In the genomic region with DNA sequence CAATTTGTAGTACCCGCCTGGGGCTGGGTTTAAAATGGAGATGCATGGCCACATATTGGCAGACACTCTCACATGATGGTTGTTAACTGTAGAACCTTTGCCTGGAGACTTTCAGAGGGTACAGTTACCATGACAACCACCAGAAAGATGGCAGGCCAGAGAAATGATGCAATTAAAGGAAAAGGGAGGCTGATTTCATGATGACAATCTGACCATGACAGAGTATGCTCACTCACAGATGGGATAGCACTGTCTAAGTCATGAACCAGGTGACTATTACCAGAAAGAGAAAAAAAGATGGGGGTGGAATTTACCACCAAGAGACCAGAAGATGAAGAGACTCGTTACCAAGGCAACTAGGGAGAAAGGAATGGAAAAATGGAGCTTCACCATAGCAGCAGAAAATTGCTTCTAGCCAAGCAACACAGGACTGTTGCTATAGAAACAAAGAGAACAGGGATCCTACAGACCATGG, we compare ENCODE assay signal across 1 cellular context.
TF ChIP-seq lines count a peak whose summit lies in the region.

No MANE protein-coding gene starts in this region.

TF ChIP-seq in K562, 482 proteins besides CTCF, POLR2A, EP300 and RAD21 (continued from another document):
- TF ChIP-seq TRIM25 (IDR thresholded peaks at IDR 0.05; ENCODE audit: borderline replicate concordance) = no peak
- peak; percentile 52; the same call in 1 of the 2 replicates for TF ChIP-seq IRF9 (tag; IDR thresholded peaks at IDR 0.05)
- peak; percentile 34; the same call in 1 of the 2 replicates for TF ChIP-seq EP400 (IDR thresholded peaks at IDR 0.05)
- peak; percentile 52; the same call in 1 of the 2 replicates for TF ChIP-seq ZNF384 (IDR thresholded peaks at IDR 0.05; ENCODE audit: low read depth, low read length)
- peak; percentile 92 for TF ChIP-seq HDAC2 (IDR thresholded peaks at IDR 0.05)
- peak in 1 of 2 experiments; percentile 78; a peak in 2 of 4 replicates for TF ChIP-seq RCOR1 (IDR thresholded peaks at IDR 0.05; ENCODE audit: borderline replicate concordance in 1 of 2, low read depth in 2 of 2, low read length in 2 of 2)
- TF ChIP-seq CTBP1 (IDR thresholded peaks at IDR 0.05; ENCODE audit: borderline replicate concordance) = peak; percentile 94
- TF ChIP-seq PKNOX1 (IDR thresholded peaks at IDR 0.05) = peak; percentile 67
- no peak for TF ChIP-seq MCM3 (IDR thresholded peaks at IDR 0.05)
- peak; percentile 74 for TF ChIP-seq CEBPB (tag; IDR thresholded peaks at IDR 0.05)
- TF ChIP-seq NEUROD1 (IDR thresholded peaks at IDR 0.05; ENCODE audit: borderline replicate concordance, low read depth, low read length, partially characterized antibody) = peak; percentile 55
- peak; percentile 79 to 86 for TF ChIP-seq TRIM24 (IDR thresholded peaks at IDR 0.05)
- peak; percentile 27; the same call in 1 of the 2 replicates for TF ChIP-seq SMARCE1 (IDR thresholded peaks at IDR 0.05)
- 0 out of 2 replicates have a peak, but pooled peaks have one; percentile 52 for TF ChIP-seq ZNF175 (CRISPR knock-in tag; IDR thresholded peaks at IDR 0.05; ENCODE audit: low read depth)
- no peak for TF ChIP-seq YY1 (IDR thresholded peaks at IDR 0.05; ENCODE audit: borderline replicate concordance in 1 of 3, control insufficient read depth in 1 of 3, extremely low read depth in 1 of 3, insufficient read depth in 3 of 3, insufficient read length in 1 of 3, insufficient replicate concordance in 2 of 3, low read depth in 1 of 3, low read length in 2 of 3)
- TF ChIP-seq ATF7 (IDR thresholded peaks at IDR 0.05) = peak; percentile 83
- peak; percentile 95 for TF ChIP-seq CEBPG (CRISPR knock-in tag; IDR thresholded peaks at IDR 0.05)
- peak; percentile 88 to 98 for TF ChIP-seq CEBPG (tag; conservative IDR thresholded peaks at IDR 0.05 in 1 of 2, IDR thresholded peaks at IDR 0.05 in 1 of 2)
- TF ChIP-seq TSC22D4 (tag; IDR thresholded peaks at IDR 0.05) = no peak
- TF ChIP-seq ZNF140 (CRISPR knock-in tag; IDR thresholded peaks at IDR 0.05) = no peak
- TF ChIP-seq ZEB2 (IDR thresholded peaks at IDR 0.05) = peak; percentile 76
- TF ChIP-seq, protein P1, sequence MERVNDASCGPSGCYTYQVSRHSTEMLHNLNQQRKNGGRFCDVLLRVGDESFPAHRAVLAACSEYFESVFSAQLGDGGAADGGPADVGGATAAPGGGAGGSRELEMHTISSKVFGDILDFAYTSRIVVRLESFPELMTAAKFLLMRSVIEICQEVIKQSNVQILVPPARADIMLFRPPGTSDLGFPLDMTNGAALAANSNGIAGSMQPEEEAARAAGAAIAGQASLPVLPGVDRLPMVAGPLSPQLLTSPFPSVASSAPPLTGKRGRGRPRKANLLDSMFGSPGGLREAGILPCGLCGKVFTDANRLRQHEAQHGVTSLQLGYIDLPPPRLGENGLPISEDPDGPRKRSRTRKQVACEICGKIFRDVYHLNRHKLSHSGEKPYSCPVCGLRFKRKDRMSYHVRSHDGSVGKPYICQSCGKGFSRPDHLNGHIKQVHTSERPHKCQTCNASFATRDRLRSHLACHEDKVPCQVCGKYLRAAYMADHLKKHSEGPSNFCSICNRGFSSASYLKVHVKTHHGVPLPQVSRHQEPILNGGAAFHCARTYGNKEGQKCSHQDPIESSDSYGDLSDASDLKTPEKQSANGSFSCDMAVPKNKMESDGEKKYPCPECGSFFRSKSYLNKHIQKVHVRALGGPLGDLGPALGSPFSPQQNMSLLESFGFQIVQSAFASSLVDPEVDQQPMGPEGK (CRISPR knock-in tag; IDR thresholded peaks at IDR 0.05; ENCODE audit: borderline replicate concordance) = no peak
- TF ChIP-seq ZNF592 (IDR thresholded peaks at IDR 0.05) = 0 out of 2 replicates have a peak, but pooled peaks have one; percentile 0
- peak; percentile 20; the same call in 1 of the 2 replicates for TF ChIP-seq TAL1 (IDR thresholded peaks at IDR 0.05)
- no peak for TF ChIP-seq BRCA1 (IDR thresholded peaks at IDR 0.05)
- no peak for TF ChIP-seq BRCA1 (CRISPR knock-in tag; IDR thresholded peaks at IDR 0.05)
- TF ChIP-seq FOSL1 (tag; conservative IDR thresholded peaks at IDR 0.05) = peak; percentile 31; the same call in 1 of the 2 replicates
- 0 out of 2 replicates have a peak, but pooled peaks have one; percentile 11 for TF ChIP-seq CBFA2T3 (IDR thresholded peaks at IDR 0.05)
- peak; percentile 49; the same call in 1 of the 2 replicates for TF ChIP-seq ZNF584 (CRISPR knock-in tag; IDR thresholded peaks at IDR 0.05; ENCODE audit: low read depth)
- peak; percentile 84 to 86 for TF ChIP-seq KDM1A (IDR thresholded peaks at IDR 0.05)
- peak; percentile 99 for TF ChIP-seq RFX1 (IDR thresholded peaks at IDR 0.05)
- peak; percentile 75; the same call in 1 of the 2 replicates for TF ChIP-seq JUND (IDR thresholded peaks at IDR 0.05; ENCODE audit: borderline replicate concordance, low read depth, low read length)
- no peak; the same call in 2 of the 3 replicates for TF ChIP-seq JUND (tag; IDR thresholded peaks at IDR 0.05; ENCODE audit: borderline replicate concordance, low read depth, low read length)
- no peak for TF ChIP-seq FOS (IDR thresholded peaks at IDR 0.05; ENCODE audit: extremely low read depth, insufficient read length)
- TF ChIP-seq CSDE1 (IDR thresholded peaks at IDR 0.05) = peak in 1 of 2 experiments; percentile 91; a peak in 2 of 4 replicates
- peak; percentile 64; the same call in 1 of the 2 replicates for TF ChIP-seq ARID1B (IDR thresholded peaks at IDR 0.05)
- peak in 1 of 2 experiments; percentile 57; a peak in 1 of 4 replicates for TF ChIP-seq HDAC1 (IDR thresholded peaks at IDR 0.05)
- peak; percentile 89 for TF ChIP-seq FOXJ2 (tag; IDR thresholded peaks at IDR 0.05)
- TF ChIP-seq, protein P2, sequence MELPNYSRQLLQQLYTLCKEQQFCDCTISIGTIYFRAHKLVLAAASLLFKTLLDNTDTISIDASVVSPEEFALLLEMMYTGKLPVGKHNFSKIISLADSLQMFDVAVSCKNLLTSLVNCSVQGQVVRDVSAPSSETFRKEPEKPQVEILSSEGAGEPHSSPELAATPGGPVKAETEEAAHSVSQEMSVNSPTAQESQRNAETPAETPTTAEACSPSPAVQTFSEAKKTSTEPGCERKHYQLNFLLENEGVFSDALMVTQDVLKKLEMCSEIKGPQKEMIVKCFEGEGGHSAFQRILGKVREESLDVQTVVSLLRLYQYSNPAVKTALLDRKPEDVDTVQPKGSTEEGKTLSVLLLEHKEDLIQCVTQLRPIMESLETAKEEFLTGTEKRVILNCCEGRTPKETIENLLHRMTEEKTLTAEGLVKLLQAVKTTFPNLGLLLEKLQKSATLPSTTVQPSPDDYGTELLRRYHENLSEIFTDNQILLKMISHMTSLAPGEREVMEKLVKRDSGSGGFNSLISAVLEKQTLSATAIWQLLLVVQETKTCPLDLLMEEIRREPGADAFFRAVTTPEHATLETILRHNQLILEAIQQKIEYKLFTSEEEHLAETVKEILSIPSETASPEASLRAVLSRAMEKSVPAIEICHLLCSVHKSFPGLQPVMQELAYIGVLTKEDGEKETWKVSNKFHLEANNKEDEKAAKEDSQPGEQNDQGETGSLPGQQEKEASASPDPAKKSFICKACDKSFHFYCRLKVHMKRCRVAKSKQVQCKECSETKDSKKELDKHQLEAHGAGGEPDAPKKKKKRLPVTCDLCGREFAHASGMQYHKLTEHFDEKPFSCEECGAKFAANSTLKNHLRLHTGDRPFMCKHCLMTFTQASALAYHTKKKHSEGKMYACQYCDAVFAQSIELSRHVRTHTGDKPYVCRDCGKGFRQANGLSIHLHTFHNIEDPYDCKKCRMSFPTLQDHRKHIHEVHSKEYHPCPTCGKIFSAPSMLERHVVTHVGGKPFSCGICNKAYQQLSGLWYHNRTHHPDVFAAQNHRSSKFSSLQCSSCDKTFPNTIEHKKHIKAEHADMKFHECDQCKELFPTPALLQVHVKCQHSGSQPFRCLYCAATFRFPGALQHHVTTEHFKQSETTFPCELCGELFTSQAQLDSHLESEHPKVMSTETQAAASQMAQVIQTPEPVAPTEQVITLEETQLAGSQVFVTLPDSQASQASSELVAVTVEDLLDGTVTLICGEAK (IDR thresholded peaks at IDR 0.05) = 0 out of 2 replicates have a peak, but pooled peaks have one; percentile 12
- TF ChIP-seq, protein P2 (CRISPR knock-in tag; IDR thresholded peaks at IDR 0.05) = no peak
- TF ChIP-seq RAD51 (IDR thresholded peaks at IDR 0.05; ENCODE audit: borderline replicate concordance, low read depth) = 0 out of 2 replicates have a peak, but pooled peaks have one; percentile 21
